Comparison of ENCODE assay signal across 11 cellular contexts in genomic region chr14:89270439-89271227, GRCh38.
DNase-seq lines count a peak whose midpoint lies in the region; ATAC-seq lines count a peak whose summit lies in the region.
"Had no signal": no experiment of that assay in that cellular context is flagged by ENCODE, and none has a peak within 500 bp of the region (broad histone marks: within the 10 kb centered on the region; RNA-seq: fewer than 3 reads in every experiment).

No MANE protein-coding gene starts in this region.

- H3K9me3 ChIP-seq in MG63: no peaks in the 10 kb centered on the region
- H3K9me3 ChIP-seq: adrenal gland had no signal

- H3K27ac Mint-ChIP-seq in activated naive CD8-positive, alpha-beta T cell treated with anti-CD3 and anti-CD28 coated beads, Interleukin-2, amount 50 U/mL, for 24 hours: no peak overlapping the region
- peak overlapping the region; percentile 76 for H3K27ac Mint-ChIP-seq in stimulated activated naive B cell treated with anti-CD40 and anti-IgM and Interleukin-4, amounts not matched to agents 10 μg/mL and 1 μg/mL and 100 μg/mL, for 72 hours

- peak; percentile 22 for DNase-seq in activated naive CD8-positive, alpha-beta T cell treated with anti-CD3 and anti-CD28 coated beads, Interleukin-2, amount 50 U/mL, for 24 hours
- DNase-seq in stimulated activated naive B cell treated with anti-CD40 and anti-IgM and Interleukin-4, amounts not matched to agents 10 μg/mL and 1 μg/mL and 100 μg/mL, for 72 hours: peak; percentile 54
- DNase-seq in MG63 (no peak), 8988T (no peak), NCI-H510A treated with DMSO at 0.1 percent for 48 hours (lab: John Stamatoyannopoulos, UW) (no peak)
- DNase-seq: GDM1, left ventricle myocardium superior had no signal

- peaks cover 26% of the 10 kb centered on the region for H3K36me3 Mint-ChIP-seq in activated naive CD8-positive, alpha-beta T cell treated with anti-CD3 and anti-CD28 coated beads, Interleukin-2, amount 50 U/mL, for 24 hours (ENCODE audit: low read depth)
- peaks cover 47 to 66% of the 10 kb centered on the region in 2 donors for H3K36me3 Mint-ChIP-seq in stimulated activated naive B cell treated with anti-CD40 and anti-IgM and Interleukin-4, amounts not matched to agents 10 μg/mL and 1 μg/mL and 100 μg/mL, for 72 hours

- no peaks in the 10 kb centered on the region for H3K27me3 ChIP-seq in MG63
- H3K27me3 ChIP-seq: adrenal gland had no signal

- peak; percentile 53 for ATAC-seq in GM19043 (IDR thresholded peaks at IDR 0.05; ENCODE audit: low read depth, unreplicated experiment)
- peak; percentile 81 for ATAC-seq in HG02973 (IDR thresholded peaks at IDR 0.05; ENCODE audit: unreplicated experiment)
- ATAC-seq in activated naive CD8-positive, alpha-beta T cell treated with anti-CD3 and anti-CD28 coated beads, Interleukin-2, amount 50 U/mL, for 24 hours: peak; percentile 39
- peak; percentile 76 for ATAC-seq in stimulated activated naive B cell treated with anti-CD40 and anti-IgM and Interleukin-4, amounts not matched to agents 10 μg/mL and 1 μg/mL and 100 μg/mL, for 72 hours (replicated peaks)
- ATAC-seq: left ventricle myocardium superior had no signal

- no peaks in the 10 kb centered on the region for H3K27me3 Mint-ChIP-seq in activated naive CD8-positive, alpha-beta T cell treated with anti-CD3 and anti-CD28 coated beads, Interleukin-2, amount 50 U/mL, for 24 hours
- H3K27me3 Mint-ChIP-seq in stimulated activated naive B cell treated with anti-CD40 and anti-IgM and Interleukin-4, amounts not matched to agents 10 μg/mL and 1 μg/mL and 100 μg/mL, for 72 hours: no peaks in the 10 kb centered on the region

- H3K4me3 ChIP-seq in MG63: no peak overlapping the region
- H3K4me3 ChIP-seq: adrenal gland, smooth muscle cell had no signal

- H3K4me3 Mint-ChIP-seq in activated naive CD8-positive, alpha-beta T cell treated with anti-CD3 and anti-CD28 coated beads, Interleukin-2, amount 50 U/mL, for 24 hours: no peak overlapping the region
- no peak overlapping the region for H3K4me3 Mint-ChIP-seq in stimulated activated naive B cell treated with anti-CD40 and anti-IgM and Interleukin-4, amounts not matched to agents 10 μg/mL and 1 μg/mL and 100 μg/mL, for 72 hours

- peaks cover 78% of the 10 kb centered on the region for H3K4me1 Mint-ChIP-seq in activated naive CD8-positive, alpha-beta T cell treated with anti-CD3 and anti-CD28 coated beads, Interleukin-2, amount 50 U/mL, for 24 hours
- H3K4me1 Mint-ChIP-seq in stimulated activated naive B cell treated with anti-CD40 and anti-IgM and Interleukin-4, amounts not matched to agents 10 μg/mL and 1 μg/mL and 100 μg/mL, for 72 hours: peaks cover 70 to 85% of the 10 kb centered on the region in 2 donors

- H3K36me3 ChIP-seq in MG63: no peaks in the 10 kb centered on the region
- H3K36me3 ChIP-seq: adrenal gland had no signal

- no peaks in the 10 kb centered on the region for H3K9me3 Mint-ChIP-seq in activated naive CD8-positive, alpha-beta T cell treated with anti-CD3 and anti-CD28 coated beads, Interleukin-2, amount 50 U/mL, for 24 hours
- H3K9me3 Mint-ChIP-seq in stimulated activated naive B cell treated with anti-CD40 and anti-IgM and Interleukin-4, amounts not matched to agents 10 μg/mL and 1 μg/mL and 100 μg/mL, for 72 hours: peaks cover 2 to 9% of the 10 kb centered on the region in 2 donors

Comparison
In these comparisons a context has a peak if more than half of its experiments do, and no peak if none do; other contexts are left out.
1. DNase-seq: peak in activated naive CD8-positive, alpha-beta T cell treated with anti-CD3 and anti-CD28 coated beads, Interleukin-2, amount 50 U/mL, for 24 hours (single experiment) and stimulated activated naive B cell treated with anti-CD40 and anti-IgM and Interleukin-4, amounts not matched to agents 10 μg/mL and 1 μg/mL and 100 μg/mL, for 72 hours (single experiment); none in MG63 (single experiment), 8988T (single experiment) and NCI-H510A treated with DMSO at 0.1 percent for 48 hours (single experiment).
2. Peak in every context shown above with its lines, with median percentiles within 50 percentile points of each other: ATAC-seq.